ENCODE assay signal across 9 cellular contexts in genomic region chr3:148727242-148727641, GRCh38. TPM values are rescaled to one million over a fixed set of nuclear protein-coding genes. Genes with fewer than 3 reads are reported as not detected.
DNase-seq lines count a peak whose midpoint lies in the region; TF ChIP-seq lines count a peak whose summit lies in the region.
"Had no signal": no experiment of that assay in that cellular context is flagged by ENCODE, and none has a peak within 500 bp of the region (broad histone marks: within the 10 kb centered on the region; RNA-seq: fewer than 3 reads in every experiment).

No MANE protein-coding gene starts in this region.

- H3K27me3 Mint-ChIP-seq in activated naive CD4-positive, alpha-beta T cell treated with anti-CD3 and anti-CD28 coated beads for 36 hours (ENCODE audit: low read depth) = peaks cover 2% of the 10 kb centered on the region

- H3K9me3 Mint-ChIP-seq in activated naive CD4-positive, alpha-beta T cell treated with anti-CD3 and anti-CD28 coated beads for 36 hours = no peaks in the 10 kb centered on the region
- H3K9me3 Mint-ChIP-seq: activated naive CD4-positive, alpha-beta T cell treated with anti-CD3 and anti-CD28 coated beads, Interleukin-2, amount 50 U/mL, for 24 hours had no signal

- H3K4me1 ChIP-seq in HAP-1 = no peaks in the 10 kb centered on the region; the same call in 1 of the 2 replicates

- CTCF ChIA-PET in activated naive CD4-positive, alpha-beta T cell treated with anti-CD3 and anti-CD28 coated beads for 36 hours (lab: Charles Lee) = interaction anchor here (0.8 kb wide), 1 partner anchor 15 kb away, joined by 3 read pairs; no protein-coding TSS in a partner anchor

- H3K4me3 ChIP-seq in HAP-1 (no peak overlapping the region), fibroblast of pulmonary artery (replicated peaks; ENCODE audit: low read depth, low read length) (no peak overlapping the region)

- no peaks in the 10 kb centered on the region for H3K36me3 Mint-ChIP-seq in activated naive CD4-positive, alpha-beta T cell treated with anti-CD3 and anti-CD28 coated beads for 36 hours (ENCODE audit: low read depth)
- H3K36me3 Mint-ChIP-seq: activated naive CD4-positive, alpha-beta T cell treated with anti-CD3 and anti-CD28 coated beads, Interleukin-2, amount 50 U/mL, for 24 hours had no signal

- DNase-seq in activated naive CD4-positive, alpha-beta T cell treated with anti-CD3 and anti-CD28 coated beads for 36 hours = peak; percentile 14
- DNase-seq in activated naive CD4-positive, alpha-beta T cell treated with anti-CD3 and anti-CD28 coated beads, Interleukin-2, amount 50 U/mL, for 16 hours = no peak
- DNase-seq in HAP-1 (ENCODE audit: low spot score in 2 of 2) = peak; percentile 64 to 78
- DNase-seq in LoVo (ENCODE audit: low spot score) = peak; percentile 32
- peak; percentile 80 to 92 for DNase-seq in SHP77 (lab: John Stamatoyannopoulos, UW)
- no peak for DNase-seq in fibroblast of pulmonary artery (ENCODE audit: low read depth)
- DNase-seq in putamen (ENCODE audit: low spot score) = peak; percentile 85
- no peak for DNase-seq in NCI-H446 treated with DMSO at 0.1 percent for 48 hours (lab: John Stamatoyannopoulos, UW)

- peaks cover 22% of the 10 kb centered on the region; the same call in 1 of the 2 replicates for H3K27me3 ChIP-seq in HAP-1 (ENCODE audit: low read depth)

- H3K27ac Mint-ChIP-seq in activated naive CD4-positive, alpha-beta T cell treated with anti-CD3 and anti-CD28 coated beads for 36 hours = no peak overlapping the region
- H3K27ac Mint-ChIP-seq: activated naive CD4-positive, alpha-beta T cell treated with anti-CD3 and anti-CD28 coated beads, Interleukin-2, amount 50 U/mL, for 24 hours had no signal

- no peaks in the 10 kb centered on the region for H3K4me1 Mint-ChIP-seq in activated naive CD4-positive, alpha-beta T cell treated with anti-CD3 and anti-CD28 coated beads for 36 hours (ENCODE audit: low read depth)

- no peak overlapping the region for H3K4me3 Mint-ChIP-seq in activated naive CD4-positive, alpha-beta T cell treated with anti-CD3 and anti-CD28 coated beads for 36 hours
- H3K4me3 Mint-ChIP-seq: activated naive CD4-positive, alpha-beta T cell treated with anti-CD3 and anti-CD28 coated beads, Interleukin-2, amount 50 U/mL, for 24 hours had no signal

- intact Hi-C loops in activated naive CD4-positive, alpha-beta T cell treated with anti-CD3 and anti-CD28 coated beads for 36 hours (cut with micrococcal nuclease) = no loop called here

- peak; percentile 29 for TF ChIP-seq CTCF in fibroblast of pulmonary artery (IDR thresholded peaks at IDR 0.05; ENCODE audit: low read length, missing control alignments)

- no peaks in the 10 kb centered on the region for H3K9me3 ChIP-seq in HAP-1

- in situ Hi-C loops in HAP-1 (cut with MboI; ENCODE audit: low sequenced_read_pairs) = loop anchor here (10.0 kb wide), 1 partner anchor 218 kb away; no protein-coding TSS in a partner anchor

- no peaks in the 10 kb centered on the region for H3K36me3 ChIP-seq in HAP-1 (replicated peaks)

RNA-seq across cellular contexts. Expression of gene AGTR1, which starts 29.5 kb away (rescaled TPM):
- total RNA-seq in activated naive CD4-positive, alpha-beta T cell treated with anti-CD3 and anti-CD28 coated beads for 36 hours = not detected

Comparison
In these comparisons a context has a peak if more than half of its experiments do, and no peak if none do; other contexts are left out.
1. DNase-seq: peak in activated naive CD4-positive, alpha-beta T cell treated with anti-CD3 and anti-CD28 coated beads for 36 hours (single experiment), HAP-1 (2 of 2), LoVo (single experiment), SHP77 (2 of 2) and putamen (single experiment); none in activated naive CD4-positive, alpha-beta T cell treated with anti-CD3 and anti-CD28 coated beads, Interleukin-2, amount 50 U/mL, for 16 hours (single experiment), fibroblast of pulmonary artery (single experiment) and NCI-H446 treated with DMSO at 0.1 percent for 48 hours (single experiment).